In the genomic region with DNA sequence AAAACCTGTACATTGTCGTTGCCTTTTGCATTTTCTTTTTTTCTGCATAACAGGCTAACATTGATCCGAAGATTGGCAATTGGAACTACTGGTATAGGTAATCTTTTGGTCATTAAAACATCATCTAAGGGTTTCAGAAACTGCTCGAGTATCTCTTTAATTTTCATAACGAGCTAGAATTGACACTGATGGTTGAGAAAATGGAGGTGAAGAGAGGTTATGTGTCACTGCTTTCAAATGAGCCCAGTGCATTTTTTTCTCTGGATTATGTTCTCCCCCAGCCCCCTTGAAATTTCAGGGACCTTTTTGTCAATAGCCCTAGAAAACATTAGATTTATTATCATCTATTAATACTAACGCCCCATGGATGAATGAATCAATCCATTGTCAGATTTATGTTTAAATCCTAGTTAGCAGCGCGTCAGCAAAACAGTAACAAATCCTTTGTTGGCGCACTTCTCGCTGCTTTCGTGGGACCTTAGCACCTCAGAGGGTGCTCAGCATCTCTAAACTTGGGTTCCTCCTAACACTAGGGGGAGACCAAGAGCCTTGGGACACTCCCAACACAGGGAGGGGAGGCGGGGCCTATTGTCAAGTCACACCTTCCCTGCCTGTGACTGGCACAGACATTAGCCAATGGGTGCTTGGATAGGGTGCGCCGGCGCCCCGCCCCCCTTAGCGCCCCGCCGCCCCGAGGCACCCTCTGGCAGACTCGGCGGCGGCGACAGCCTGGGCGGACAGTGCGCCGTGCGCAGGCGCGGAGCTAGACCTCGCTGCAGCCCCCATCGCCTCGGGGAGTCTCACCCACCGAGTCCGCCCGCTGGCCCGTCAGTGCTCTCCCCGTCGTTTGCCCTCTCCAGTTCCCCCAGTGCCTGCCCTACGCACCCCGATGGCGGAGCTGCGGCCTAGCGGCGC, we compare ENCODE assay signal across 8 cellular contexts. TPM values are rescaled to one million over a fixed set of nuclear protein-coding genes. Genes with fewer than 3 reads are reported as not detected.
DNase-seq lines count a peak whose midpoint lies in the region; TF ChIP-seq lines count a peak whose summit lies in the region.

TSS of gene SUFU (plus strand) at position 709 of the 915 bp plus-strand sequence. CDS start at position 890, 181 bp downstream.

- peak within 1 kb of the TSS; percentile 96 for H3K4me3 ChIP-seq in GM08714 (ENCODE audit: low read length)
- peak within 1 kb of the TSS; percentile 92 for H3K4me3 ChIP-seq in HFF-Myc (replicated peaks; ENCODE audit: low read depth, low read length)

- H3K27ac ChIP-seq in temporal lobe (ENCODE audit: low read depth, low read length) = peak within 1 kb of the TSS; percentile 93

- CTCF ChIA-PET in activated naive CD4-positive, alpha-beta T cell treated with anti-CD3 and anti-CD28 coated beads for 36 hours (lab: Charles Lee) = interaction anchor here (0.6 to 4.0 kb wide), 18 partner anchors 12 to 336 kb away, joined by 3 to 86 read pairs (median 3); partner anchors contain the start of gene ARL3

- intact Hi-C loops in activated naive CD4-positive, alpha-beta T cell treated with anti-CD3 and anti-CD28 coated beads for 36 hours (cut with micrococcal nuclease) = loop anchor here (1.0 to 2.0 kb wide), 7 partner anchors 39 to 1149 kb away; partner anchors contain the start of genes BORCS7 and BTRC

- H3K27ac Mint-ChIP-seq in activated naive CD4-positive, alpha-beta T cell treated with anti-CD3 and anti-CD28 coated beads for 36 hours = peak within 1 kb of the TSS; percentile 54

- TF ChIP-seq CTCF in HFF-Myc (IDR thresholded peaks at IDR 0.05; ENCODE audit: low read depth, low read length, missing control alignments) = peak; percentile 92

- in situ Hi-C loops in SK-MEL-5 (cut with HindIII; ENCODE audit: low pct_unique_long_range_greater_than_20kb, low sequenced_read_pairs) = loop anchor here (10.0 kb wide), 1 partner anchor 71 kb away; no protein-coding TSS in a partner anchor

- no peaks in the 10 kb centered on the region for H3K9me3 Mint-ChIP-seq in activated naive CD4-positive, alpha-beta T cell treated with anti-CD3 and anti-CD28 coated beads for 36 hours

- DNase-seq in HFF-Myc (ENCODE audit: extremely low read depth, low read depth) (peak; percentile 97), MV-4-11 (lab: John Stamatoyannopoulos, UW) (peak; percentile 98), SK-MEL-5 (ENCODE audit: low read depth, low spot score) (peak; percentile 97), globus pallidus (ENCODE audit: low spot score) (peak; percentile 99), nucleus accumbens (lab: John Stamatoyannopoulos, UW) (peak; percentile 79 to 99 (median 96))
- peak; percentile 99 for DNase-seq in activated naive CD4-positive, alpha-beta T cell treated with anti-CD3 and anti-CD28 coated beads for 36 hours

- H3K36me3 Mint-ChIP-seq in activated naive CD4-positive, alpha-beta T cell treated with anti-CD3 and anti-CD28 coated beads for 36 hours (ENCODE audit: low read depth) = peaks cover 1% of the 10 kb centered on the region

- no peaks in the 10 kb centered on the region for H3K27me3 Mint-ChIP-seq in activated naive CD4-positive, alpha-beta T cell treated with anti-CD3 and anti-CD28 coated beads for 36 hours (ENCODE audit: low read depth)

- peaks cover 24% of the 10 kb centered on the region for H3K4me1 Mint-ChIP-seq in activated naive CD4-positive, alpha-beta T cell treated with anti-CD3 and anti-CD28 coated beads for 36 hours (ENCODE audit: low read depth)

- peak within 1 kb of the TSS; percentile 94 for H3K4me3 Mint-ChIP-seq in activated naive CD4-positive, alpha-beta T cell treated with anti-CD3 and anti-CD28 coated beads for 36 hours

RNA-seq across cellular contexts. Expression of gene SUFU, which starts in this region (rescaled TPM):
- total RNA-seq in SK-MEL-5 (2014; rRNA removed; shearing (Covaris generic)) = 1.8 TPM in 2 replicates
- polyA plus RNA-seq in SK-MEL-5 (2015; cell fraction: cytosol; rRNA removed) = 8.3 and 9.0 TPM in 2 replicates
- 4.2 and 5.6 TPM in 2 replicates for polyA plus RNA-seq in SK-MEL-5 (2015; cell fraction: nucleus; rRNA removed)
- 1 to 10 TPM; 6.6 to 7.1 TPM for total RNA-seq in activated naive CD4-positive, alpha-beta T cell treated with anti-CD3 and anti-CD28 coated beads for 36 hours
- 7.1 TPM for total RNA-seq in temporal lobe

Comparison
In these comparisons a context has a peak if more than half of its experiments do, and no peak if none do; other contexts are left out.
1. Peak in every context shown above with its lines: DNase-seq, H3K4me3 ChIP-seq and H3K27ac ChIP-seq.